1 cellular context compared by ENCODE assay signal in genomic region chrX:18353931-18354368, GRCh38.
A peak's percentile ranks its signal among the peaks of the same experiment; 100 is the strongest.
TF ChIP-seq lines count a peak whose summit lies in the region.

No MANE protein-coding gene starts in this region.

TF ChIP-seq in H1, 55 proteins besides CTCF, POLR2A, EP300 and RAD21 (continued from another document):
- TF ChIP-seq, protein P1, sequence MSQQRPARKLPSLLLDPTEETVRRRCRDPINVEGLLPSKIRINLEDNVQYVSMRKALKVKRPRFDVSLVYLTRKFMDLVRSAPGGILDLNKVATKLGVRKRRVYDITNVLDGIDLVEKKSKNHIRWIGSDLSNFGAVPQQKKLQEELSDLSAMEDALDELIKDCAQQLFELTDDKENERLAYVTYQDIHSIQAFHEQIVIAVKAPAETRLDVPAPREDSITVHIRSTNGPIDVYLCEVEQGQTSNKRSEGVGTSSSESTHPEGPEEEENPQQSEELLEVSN (IDR thresholded peaks at IDR 0.05) = peak; percentile 92
